Comparison of ENCODE assay signal across 8 cellular contexts in genomic region chr1:155261401-155261887, GRCh38. TPM values are rescaled to one million over a fixed set of nuclear protein-coding genes. Genes with fewer than 3 reads are reported as not detected.
A peak's percentile ranks its signal among the peaks of the same experiment; 100 is the strongest.
DNase-seq lines count a peak whose midpoint lies in the region; ATAC-seq and TF ChIP-seq lines count a peak whose summit lies in the region.

No MANE protein-coding gene starts in this region.

- TF ChIP-seq POLR2A in testis (IDR thresholded peaks at IDR 0.05): no peak

- peaks cover 12% of the 10 kb centered on the region for H3K4me1 ChIP-seq in testis

- peak overlapping the region; percentile 84 for H3K4me3 ChIP-seq in GM12865 (ENCODE audit: low read depth, low read length)
- peak overlapping the region; percentile 77 to 87 for H3K4me3 ChIP-seq in testis

- H3K27me3 ChIP-seq in testis: no peaks in the 10 kb centered on the region

- H3K4me3 Mint-ChIP-seq in activated naive CD8-positive, alpha-beta T cell: peak overlapping the region; percentile 97

- peaks cover 30% of the 10 kb centered on the region for H3K4me1 Mint-ChIP-seq in activated naive CD8-positive, alpha-beta T cell (ENCODE audit: low read depth)

- TF ChIP-seq CTCF in GM12865 (IDR thresholded peaks at IDR 0.05; ENCODE audit: insufficient read depth, low read depth, low read length, missing control alignments) (no peak), testis (IDR thresholded peaks at IDR 0.05) (no peak), GM13976 (IDR thresholded peaks at IDR 0.05; ENCODE audit: borderline replicate concordance, control extremely low read depth, extremely low read depth, insufficient read depth, missing control alignments) (no peak)

- no peaks in the 10 kb centered on the region for H3K36me3 ChIP-seq in testis (ENCODE audit: low read depth, missing control alignments)

- H3K9me3 Mint-ChIP-seq in activated naive CD8-positive, alpha-beta T cell (ENCODE audit: low read depth): no peaks in the 10 kb centered on the region

- no peaks in the 10 kb centered on the region for H3K9me3 ChIP-seq in testis

- ATAC-seq in HG03097 (IDR thresholded peaks at IDR 0.05; ENCODE audit: low FRiP score, unreplicated experiment): peak; percentile 7
- ATAC-seq in GM18519 (IDR thresholded peaks at IDR 0.05; ENCODE audit: low FRiP score, unreplicated experiment): no peak

- intact Hi-C loops in testis (cut with DNase I; ENCODE audit: low total_unique reads): no loop called here

- in situ Hi-C loops in GM13976 (cut with MboI; ENCODE audit: low sequenced_read_pairs, unreplicated experiment): no loop called here

- H3K27ac Mint-ChIP-seq in activated naive CD8-positive, alpha-beta T cell: peak overlapping the region; percentile 95

- peak overlapping the region; percentile 73 to 86 for H3K27ac ChIP-seq in testis

- DNase-seq in GM12865 (ENCODE audit: low read depth) (peak; percentile 59), kidney tubule cell (ENCODE audit: low spot score) (peak; percentile 52), testis (no peak), GM13976 (ENCODE audit: low spot score) (no peak), NCI-H2196 (lab: John Stamatoyannopoulos, UW; ENCODE audit: unreplicated experiment) (no peak)

- H3K36me3 Mint-ChIP-seq in activated naive CD8-positive, alpha-beta T cell: peaks cover 16% of the 10 kb centered on the region

- WGBS in testis, 2 donors: 0 to 5% methylated on average over 1 to 9 of the region's 9 CpGs

- H3K27me3 Mint-ChIP-seq in activated naive CD8-positive, alpha-beta T cell: no peaks in the 10 kb centered on the region

RNA-seq across cellular contexts. Expression of gene SCAMP3, which starts 0.7 kb away (rescaled TPM):
- 10 to 100 TPM; 70.9 to 80.6 TPM for total RNA-seq in testis
- polyA plus RNA-seq in testis (ENCODE audit: insufficient read depth, low read depth, low replicate concordance): 63.0 TPM

RNA-seq across cellular contexts. Expression of gene ENTREP3, which starts 6.2 kb away (rescaled TPM):
- 10 to 100 TPM; 14.3 to 15.8 TPM for total RNA-seq in testis
- polyA plus RNA-seq in testis (ENCODE audit: insufficient read depth, low read depth, low replicate concordance): 27.9 TPM

RNA-seq across cellular contexts. Expression of gene CLK2, which starts 11.9 kb away (rescaled TPM):
- total RNA-seq in testis: 10 to 100 TPM; 52.8 to 54.1 TPM
- 37.0 TPM for polyA plus RNA-seq in testis (ENCODE audit: insufficient read depth, low read depth, low replicate concordance)

RNA-seq across cellular contexts. Expression of gene HCN3, which starts 15.8 kb away (rescaled TPM):
- total RNA-seq in testis: 1 to 10 TPM; 3.5 to 3.8 TPM
- 2.2 TPM for polyA plus RNA-seq in testis (ENCODE audit: insufficient read depth, low read depth, low replicate concordance)

RNA-seq across cellular contexts. Expression of gene PKLR, which starts 39.8 kb away (rescaled TPM):
- under 1 TPM; 0.25 to 0.87 TPM for total RNA-seq in testis
- 2.0 TPM for polyA plus RNA-seq in testis (ENCODE audit: insufficient read depth, low read depth, low replicate concordance)

Comparison
In these comparisons a context has a peak if more than half of its experiments do, and no peak if none do; other contexts are left out.
1. DNase-seq: peak in GM12865 (single experiment) and kidney tubule cell (single experiment); none in testis (single experiment), GM13976 (single experiment) and NCI-H2196 (single experiment).